Comparison of ENCODE assay signal across 2 cellular contexts in genomic region chr18:48947583-48947982, GRCh38.
TF ChIP-seq lines count a peak whose summit lies in the region.

No MANE protein-coding gene starts in this region.

TF ChIP-seq in SK-N-SH, 30 proteins besides CTCF, POLR2A, EP300 and RAD21 (continued from another document):
- 0 out of 2 replicates have a peak, but pooled peaks have one; percentile 20 for TF ChIP-seq PBX3 (IDR thresholded peaks at IDR 0.05)

TF ChIP-seq in SK-N-SH treated with all-trans-retinoic acid at 6 μM for 48 hours, 23 proteins besides CTCF, POLR2A, EP300 and RAD21 (continued from another document):
- TF ChIP-seq CSRNP3 (CRISPR knock-in tag; IDR thresholded peaks at IDR 0.05) (no peak), GLIS3 (CRISPR knock-in tag; IDR thresholded peaks at IDR 0.05) (no peak), ZNF565 (CRISPR knock-in tag; conservative IDR thresholded peaks at IDR 0.05; ENCODE audit: low read depth) (no peak), SNAI2 (CRISPR knock-in tag; IDR thresholded peaks at IDR 0.05) (no peak)
TF ChIP-seq in SK-N-SH treated with all-trans-retinoic acid at 6 μM for 48 hours: peak in this region for 0.
